Comparison of ENCODE assay signal across 9 cellular contexts in the genomic region with DNA sequence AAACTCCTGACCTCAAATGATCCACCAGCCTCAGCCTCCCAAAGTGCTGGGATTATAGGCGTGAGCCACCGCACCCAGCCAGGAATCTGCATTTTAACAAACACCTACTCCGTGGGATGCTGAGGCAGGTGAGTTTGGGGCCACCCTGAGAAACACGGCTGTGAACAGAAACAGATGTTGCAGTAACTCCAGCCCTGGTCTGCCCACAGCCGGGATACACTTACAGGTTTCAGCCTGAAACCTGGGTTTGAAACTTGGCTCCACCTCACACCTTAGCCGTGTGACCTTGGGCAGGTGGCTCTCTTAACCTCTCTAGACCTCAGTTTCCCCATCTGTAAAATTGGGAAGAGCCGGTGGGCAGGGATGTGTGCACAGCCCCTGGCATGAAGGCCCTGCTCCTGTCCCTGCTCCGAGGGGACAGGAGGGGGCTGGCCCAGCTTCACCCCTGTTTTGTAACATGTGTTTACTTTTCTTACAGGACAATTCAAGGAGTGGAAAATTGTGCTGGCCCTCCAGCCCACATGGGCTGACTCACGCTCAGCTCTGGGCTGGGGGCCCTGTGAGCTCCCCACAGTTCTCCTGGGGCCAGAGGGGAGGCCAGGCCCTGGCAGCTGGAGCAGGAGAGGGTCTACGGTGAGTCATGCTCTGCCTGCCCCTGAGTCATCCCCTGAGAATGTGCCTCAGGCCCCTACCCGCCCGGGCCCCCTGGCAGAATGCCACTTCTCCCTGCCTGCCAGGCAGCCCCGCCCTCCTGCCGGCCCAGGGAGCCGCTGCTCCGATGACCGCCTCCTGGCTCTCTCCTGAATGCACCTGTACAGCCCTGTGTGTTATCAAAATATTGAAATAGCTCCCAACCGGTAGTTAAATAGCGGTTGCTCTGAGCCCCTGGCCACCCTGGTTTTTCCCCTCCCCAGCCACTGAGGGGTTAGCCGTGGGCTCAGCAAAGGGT. TPM values are rescaled to one million over a fixed set of nuclear protein-coding genes. Genes with fewer than 3 reads are reported as not detected.
A peak's percentile ranks its signal among the peaks of the same experiment; 100 is the strongest.
DNase-seq lines count a peak whose midpoint lies in the region; ATAC-seq and TF ChIP-seq lines count a peak whose summit lies in the region.
"Had no signal": no experiment of that assay in that cellular context is flagged by ENCODE, and none has a peak within 500 bp of the region (broad histone marks: within the 10 kb centered on the region; RNA-seq: fewer than 3 reads in every experiment).

No MANE protein-coding gene starts in this region.

- no peak overlapping the region for H2AFZ ChIP-seq in osteoblast (ENCODE audit: low read length)

- TF ChIP-seq EP300 in Ishikawa (IDR thresholded peaks at IDR 0.05; ENCODE audit: borderline replicate concordance): peak; percentile 89

- no peak for TF ChIP-seq RAD21 in Ishikawa (IDR thresholded peaks at IDR 0.05; ENCODE audit: low read depth)

- peak overlapping the region; percentile 76 for H3K4me2 ChIP-seq in osteoblast (ENCODE audit: insufficient read depth, low read length)

- DNase-seq in BJ (ENCODE audit: low read depth) (peak; percentile 82), SHP77 (lab: John Stamatoyannopoulos, UW) (peak; percentile 90 to 94), fibroblast of the conjunctiva (ENCODE audit: low read depth) (peak; percentile 99), osteoblast (ENCODE audit: insufficient read length, low spot score, missing footprints) (peak; percentile 98)
- no peak for DNase-seq in activated effector memory CD4-positive, alpha-beta T cell treated with anti-CD3 and anti-CD28 coated beads, Interleukin-2, amount 50 U/mL, for 16 hours

- TF ChIP-seq CTCF in BJ (IDR thresholded peaks at IDR 0.05; ENCODE audit: insufficient read depth, low read depth, low read length) (no peak), osteoblast (IDR thresholded peaks at IDR 0.05; ENCODE audit: extremely low read depth, low read depth, low read length) (no peak)

- POLR2A ChIA-PET in BJ (lab: Charles Lee): no interaction called here

- H4K20me1 ChIP-seq in osteoblast (ENCODE audit: insufficient read depth, low read length): no peaks in the 10 kb centered on the region

- H3K9me3 ChIP-seq in osteoblast (ENCODE audit: low read depth, low read length): no peaks in the 10 kb centered on the region

- no peaks in the 10 kb centered on the region for H3K27me3 ChIP-seq in BJ (ENCODE audit: control insufficient read depth, insufficient read depth, low read length)
- H3K27me3 ChIP-seq in osteoblast (ENCODE audit: insufficient read depth, low read length): no peaks in the 10 kb centered on the region

- H3K4me1 ChIP-seq in osteoblast (ENCODE audit: insufficient read depth, low read length): peaks cover 34% of the 10 kb centered on the region

- H3K27ac ChIP-seq in osteoblast (ENCODE audit: low read depth, low read length): peak overlapping the region; percentile 44

- no peaks in the 10 kb centered on the region for H3K79me2 ChIP-seq in osteoblast (ENCODE audit: insufficient read depth, low read length)

- H3K4me3 ChIP-seq in BJ (ENCODE audit: low read depth, low read length): no peak overlapping the region
- H3K4me3 ChIP-seq in osteoblast (ENCODE audit: insufficient read depth, low read length): peak overlapping the region; percentile 36
- H3K4me3 ChIP-seq: dorsolateral prefrontal cortex had no signal

- H3K36me3 ChIP-seq in BJ (ENCODE audit: control insufficient read depth, insufficient read depth, low read length) (no peaks in the 10 kb centered on the region), osteoblast (ENCODE audit: insufficient read depth, low read length) (no peaks in the 10 kb centered on the region)

- ATAC-seq in HG02571 (IDR thresholded peaks at IDR 0.05; ENCODE audit: unreplicated experiment): no peak
- no peak for ATAC-seq in HG03097 (IDR thresholded peaks at IDR 0.05; ENCODE audit: low FRiP score, unreplicated experiment)

- CTCF ChIA-PET in BJ (lab: Yijun Ruan, JAX): interaction anchor here (0.8 kb wide), 1 partner anchor 11 kb away, joined by 3 read pairs; no protein-coding TSS in a partner anchor

TF ChIP-seq in Ishikawa, 13 proteins besides CTCF, POLR2A, EP300 and RAD21:
- TF ChIP-seq TAF1 (IDR thresholded peaks at IDR 0.05; ENCODE audit: low read depth) (no peak), EGR1 (IDR thresholded peaks at IDR 0.05) (no peak), FOXM1 (IDR thresholded peaks at IDR 0.05; ENCODE audit: borderline replicate concordance, low read depth) (peak; percentile 70), ZBTB7A (IDR thresholded peaks at IDR 0.05; ENCODE audit: low read depth) (peak; percentile 93), CREB1 (IDR thresholded peaks at IDR 0.05; ENCODE audit: low read depth) (no peak), YY1 (IDR thresholded peaks at IDR 0.05; ENCODE audit: low read depth) (no peak), NFIC (IDR thresholded peaks at IDR 0.05) (peak; percentile 97), CEBPB (IDR thresholded peaks at IDR 0.05) (no peak), TEAD4 (IDR thresholded peaks at IDR 0.05) (peak; percentile 94), TCF12 (IDR thresholded peaks at IDR 0.05; ENCODE audit: low read depth) (peak; percentile 95)
- TF ChIP-seq, protein P1, sequence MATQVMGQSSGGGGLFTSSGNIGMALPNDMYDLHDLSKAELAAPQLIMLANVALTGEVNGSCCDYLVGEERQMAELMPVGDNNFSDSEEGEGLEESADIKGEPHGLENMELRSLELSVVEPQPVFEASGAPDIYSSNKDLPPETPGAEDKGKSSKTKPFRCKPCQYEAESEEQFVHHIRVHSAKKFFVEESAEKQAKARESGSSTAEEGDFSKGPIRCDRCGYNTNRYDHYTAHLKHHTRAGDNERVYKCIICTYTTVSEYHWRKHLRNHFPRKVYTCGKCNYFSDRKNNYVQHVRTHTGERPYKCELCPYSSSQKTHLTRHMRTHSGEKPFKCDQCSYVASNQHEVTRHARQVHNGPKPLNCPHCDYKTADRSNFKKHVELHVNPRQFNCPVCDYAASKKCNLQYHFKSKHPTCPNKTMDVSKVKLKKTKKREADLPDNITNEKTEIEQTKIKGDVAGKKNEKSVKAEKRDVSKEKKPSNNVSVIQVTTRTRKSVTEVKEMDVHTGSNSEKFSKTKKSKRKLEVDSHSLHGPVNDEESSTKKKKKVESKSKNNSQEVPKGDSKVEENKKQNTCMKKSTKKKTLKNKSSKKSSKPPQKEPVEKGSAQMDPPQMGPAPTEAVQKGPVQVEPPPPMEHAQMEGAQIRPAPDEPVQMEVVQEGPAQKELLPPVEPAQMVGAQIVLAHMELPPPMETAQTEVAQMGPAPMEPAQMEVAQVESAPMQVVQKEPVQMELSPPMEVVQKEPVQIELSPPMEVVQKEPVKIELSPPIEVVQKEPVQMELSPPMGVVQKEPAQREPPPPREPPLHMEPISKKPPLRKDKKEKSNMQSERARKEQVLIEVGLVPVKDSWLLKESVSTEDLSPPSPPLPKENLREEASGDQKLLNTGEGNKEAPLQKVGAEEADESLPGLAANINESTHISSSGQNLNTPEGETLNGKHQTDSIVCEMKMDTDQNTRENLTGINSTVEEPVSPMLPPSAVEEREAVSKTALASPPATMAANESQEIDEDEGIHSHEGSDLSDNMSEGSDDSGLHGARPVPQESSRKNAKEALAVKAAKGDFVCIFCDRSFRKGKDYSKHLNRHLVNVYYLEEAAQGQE (IDR thresholded peaks at IDR 0.05; ENCODE audit: low read depth): no peak
- TF ChIP-seq, protein P2, sequence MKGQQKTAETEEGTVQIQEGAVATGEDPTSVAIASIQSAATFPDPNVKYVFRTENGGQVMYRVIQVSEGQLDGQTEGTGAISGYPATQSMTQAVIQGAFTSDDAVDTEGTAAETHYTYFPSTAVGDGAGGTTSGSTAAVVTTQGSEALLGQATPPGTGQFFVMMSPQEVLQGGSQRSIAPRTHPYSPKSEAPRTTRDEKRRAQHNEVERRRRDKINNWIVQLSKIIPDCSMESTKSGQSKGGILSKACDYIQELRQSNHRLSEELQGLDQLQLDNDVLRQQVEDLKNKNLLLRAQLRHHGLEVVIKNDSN (IDR thresholded peaks at IDR 0.05): no peak
- TF ChIP-seq, protein P3, sequence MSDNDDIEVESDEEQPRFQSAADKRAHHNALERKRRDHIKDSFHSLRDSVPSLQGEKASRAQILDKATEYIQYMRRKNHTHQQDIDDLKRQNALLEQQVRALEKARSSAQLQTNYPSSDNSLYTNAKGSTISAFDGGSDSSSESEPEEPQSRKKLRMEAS (IDR thresholded peaks at IDR 0.05): peak; percentile 70

RNA-seq across cellular contexts. Expression of a gene that starts 7.7 kb away (rescaled TPM):
- 0.54 and 0.56 TPM in 2 replicates for polyA plus RNA-seq in BJ (2011; rRNA removed)
- polyA minus RNA-seq in BJ (2011; rRNA and poly(A)+ RNA removed): 0.43 and 0.46 TPM in 2 replicates
- total RNA-seq in osteoblast: 24.2 and 27.1 TPM in 2 replicates

RNA-seq across cellular contexts. Expression of a gene that starts 13.5 kb away (rescaled TPM):
- not detected in 2 replicates for polyA plus RNA-seq in BJ (2011; rRNA removed)
- polyA minus RNA-seq in BJ (2011; rRNA and poly(A)+ RNA removed): 0.05 TPM in 1 of 2 replicates, not detected in the other
- under 0.01 and 0.29 TPM in 2 replicates for total RNA-seq in osteoblast
